ENCODE assay signal across 20 cellular contexts in the genomic region with DNA sequence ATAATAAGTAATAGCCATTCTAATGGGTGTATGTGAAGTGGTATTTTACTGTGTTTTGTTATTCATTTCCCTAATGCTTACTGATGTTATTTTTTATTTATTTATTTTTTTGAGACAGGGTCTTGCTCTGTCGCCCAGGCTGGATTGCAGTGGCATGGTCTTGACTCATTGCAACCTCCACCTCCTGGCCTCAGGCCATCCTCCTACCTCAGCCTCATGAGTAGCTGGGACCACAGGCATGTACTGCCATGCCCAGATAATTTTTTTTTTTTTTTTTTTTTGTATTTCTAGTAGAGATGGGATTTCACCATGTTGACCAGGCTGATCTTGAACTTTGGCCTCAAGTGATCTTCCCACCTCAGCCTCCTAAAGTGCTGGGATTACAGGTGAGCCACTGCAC. TPM values are rescaled to one million over a fixed set of nuclear protein-coding genes. Genes with fewer than 3 reads are reported as not detected.
"Had no signal": no experiment of that assay in that cellular context is flagged by ENCODE, and none has a peak within 500 bp of the region (broad histone marks: within the 10 kb centered on the region; RNA-seq: fewer than 3 reads in every experiment).

No MANE protein-coding gene starts in this region.

RNA-seq across cellular contexts. Expression of a gene that starts 13.2 kb away (rescaled TPM):
- total RNA-seq: kidney; left ventricle myocardium inferior; lung; mesenteric fat pad; mucosa of descending colon; myocyte; naive thymus-derived CD4-positive, alpha-beta T cell; natural killer cell treated with Interleukin-12 subunit alpha and Interleukin-12 subunit beta and Interleukin-15 and Interleukin-18, amount 100 ng/mL, for 72 hours; omental fat pad; ovary; progenitor cell of endocrine pancreas; pulmonary artery endothelial cell; renal cortical epithelial cell; right atrium auricular region; right lobe of liver; skeletal muscle tissue; smooth muscle cell; upper lobe of left lung; urinary bladder; vagina had no signal
- polyA plus RNA-seq: lung; naive thymus-derived CD4-positive, alpha-beta T cell; ovary; smooth muscle cell; urinary bladder had no signal
